1 cellular context compared by ENCODE assay signal in genomic region chr18:473687-474265, GRCh38.
TF ChIP-seq lines count a peak whose summit lies in the region.

No MANE protein-coding gene starts in this region.

TF ChIP-seq in IMR-90, 13 proteins besides CTCF, POLR2A, EP300 and RAD21 (continued from another document):
- TF ChIP-seq MAFK (IDR thresholded peaks at IDR 0.05; ENCODE audit: low read depth, low read length): no peak
TF ChIP-seq in IMR-90: peak in this region for 1.
